In genomic region chr15:67865331-67865730, GRCh38 we compare ENCODE assay signal across 1 cellular context.
TF ChIP-seq lines count a peak whose summit lies in the region.

No MANE protein-coding gene starts in this region.

TF ChIP-seq in GM23338, 12 proteins besides CTCF, POLR2A, EP300 and RAD21 (continued from another document):
- no peak for TF ChIP-seq ETS1 (IDR thresholded peaks at IDR 0.05)
- TF ChIP-seq REST (IDR thresholded peaks at IDR 0.05; ENCODE audit: unreplicated experiment): no peak
- TF ChIP-seq ZNF114 (CRISPR knock-in tag; IDR thresholded peaks at IDR 0.05): no peak
- TF ChIP-seq ZNF462 (CRISPR knock-in tag; IDR thresholded peaks at IDR 0.05): no peak
